Comparison of ENCODE assay signal across 1 cellular context in genomic region chr5:150700600-150701377, GRCh38.
TF ChIP-seq lines count a peak whose summit lies in the region.

TSS of gene RBM22 (minus strand) at chr5:150701062. CDS start at chr5:150700985, 77 bp downstream.

TF ChIP-seq in HepG2, 621 proteins besides CTCF, POLR2A, EP300 and RAD21 (continued from another document):
- TF ChIP-seq ZNF513 (CRISPR knock-in tag; conservative IDR thresholded peaks at IDR 0.05), result no peak
- peak; percentile 28; the same call in 1 of the 2 replicates for TF ChIP-seq HBP1 (CRISPR knock-in tag; IDR thresholded peaks at IDR 0.05; ENCODE audit: low read depth)
- TF ChIP-seq ZNF205 (CRISPR knock-in tag; IDR thresholded peaks at IDR 0.05), result peak; percentile 72; the same call in 1 of the 2 replicates
- TF ChIP-seq NFRKB (IDR thresholded peaks at IDR 0.05), result no peak
- no peak for TF ChIP-seq DMTF1 (CRISPR knock-in tag; IDR thresholded peaks at IDR 0.05)
- no peak for TF ChIP-seq CEBPZ (IDR thresholded peaks at IDR 0.05; ENCODE audit: low read length)
- TF ChIP-seq ZNF557 (CRISPR knock-in tag; IDR thresholded peaks at IDR 0.05), result 0 out of 2 replicates have a peak, but pooled peaks have one; percentile 50
- TF ChIP-seq NFATC3 (CRISPR knock-in tag; IDR thresholded peaks at IDR 0.05), result no peak
- peak; percentile 94; the same call in 1 of the 2 replicates for TF ChIP-seq ZNF572 (CRISPR knock-in tag; IDR thresholded peaks at IDR 0.05)
- peak; percentile 84 for TF ChIP-seq RBFOX2 (IDR thresholded peaks at IDR 0.05; ENCODE audit: low read depth, low read length)
- no peak for TF ChIP-seq ZNF678 (CRISPR knock-in tag; IDR thresholded peaks at IDR 0.05)
- 0 out of 2 replicates have a peak, but pooled peaks have one; percentile 54 for TF ChIP-seq ZNF614 (CRISPR knock-in tag; IDR thresholded peaks at IDR 0.05; ENCODE audit: borderline replicate concordance)
- TF ChIP-seq GABPA (IDR thresholded peaks at IDR 0.05; ENCODE audit: low read depth, low read length), result peak; percentile 68
- peak; percentile 92 for TF ChIP-seq GABPA (CRISPR knock-in tag; IDR thresholded peaks at IDR 0.05; ENCODE audit: low read depth)
- peak; percentile 96 for TF ChIP-seq KDM5B (CRISPR knock-in tag; IDR thresholded peaks at IDR 0.05; ENCODE audit: borderline replicate concordance)
- no peak for TF ChIP-seq ELF4 (CRISPR knock-in tag; IDR thresholded peaks at IDR 0.05; ENCODE audit: borderline replicate concordance)
- TF ChIP-seq ZNF329 (CRISPR knock-in tag; IDR thresholded peaks at IDR 0.05; ENCODE audit: low read depth), result 0 out of 2 replicates have a peak, but pooled peaks have one; percentile 50
- no peak for TF ChIP-seq JUNB (CRISPR knock-in tag; IDR thresholded peaks at IDR 0.05; ENCODE audit: borderline replicate concordance)
- peak; percentile 39; the same call in 1 of the 2 replicates for TF ChIP-seq NFYB (CRISPR knock-in tag; IDR thresholded peaks at IDR 0.05)
- no peak for TF ChIP-seq BRCA1 (CRISPR knock-in tag; IDR thresholded peaks at IDR 0.05)
- TF ChIP-seq MIXL1 (CRISPR knock-in tag; IDR thresholded peaks at IDR 0.05), result peak; percentile 21; the same call in 1 of the 2 replicates
- no peak; the same call in 1 of the 2 replicates for TF ChIP-seq ZBTB33 (CRISPR knock-in tag; IDR thresholded peaks at IDR 0.05)
- 0 out of 2 replicates have a peak, but pooled peaks have one; percentile 72 for TF ChIP-seq SAFB2 (CRISPR knock-in tag; IDR thresholded peaks at IDR 0.05; ENCODE audit: borderline replicate concordance, low read depth)
- 0 out of 2 replicates have a peak, but pooled peaks have one; percentile 52 for TF ChIP-seq ZNF879 (CRISPR knock-in tag; IDR thresholded peaks at IDR 0.05)
- peak; percentile 27; the same call in 1 of the 2 replicates for TF ChIP-seq ZNF503 (CRISPR knock-in tag; IDR thresholded peaks at IDR 0.05)
- TF ChIP-seq HINFP (CRISPR knock-in tag; IDR thresholded peaks at IDR 0.05; ENCODE audit: low read depth), result 0 out of 2 replicates have a peak, but pooled peaks have one; percentile 48
- TF ChIP-seq ZNF670 (CRISPR knock-in tag; IDR thresholded peaks at IDR 0.05; ENCODE audit: borderline replicate concordance), result no peak
- peak; percentile 51 for TF ChIP-seq HNRNPLL (IDR thresholded peaks at IDR 0.05; ENCODE audit: low read depth, low read length, poor library complexity, severe bottlenecking)
- TF ChIP-seq SPEN (CRISPR knock-in tag; IDR thresholded peaks at IDR 0.05; ENCODE audit: low read depth), result peak; percentile 91
TF ChIP-seq in HepG2: peak in this region for 255.
